1 cellular context compared by ENCODE assay signal in genomic region chr6:163170294-163170883, GRCh38.
TF ChIP-seq lines count a peak whose summit lies in the region.

No MANE protein-coding gene starts in this region.

TF ChIP-seq in GM23338, 12 proteins besides CTCF, POLR2A, EP300 and RAD21 (continued from another document):
- TF ChIP-seq, protein P1, sequence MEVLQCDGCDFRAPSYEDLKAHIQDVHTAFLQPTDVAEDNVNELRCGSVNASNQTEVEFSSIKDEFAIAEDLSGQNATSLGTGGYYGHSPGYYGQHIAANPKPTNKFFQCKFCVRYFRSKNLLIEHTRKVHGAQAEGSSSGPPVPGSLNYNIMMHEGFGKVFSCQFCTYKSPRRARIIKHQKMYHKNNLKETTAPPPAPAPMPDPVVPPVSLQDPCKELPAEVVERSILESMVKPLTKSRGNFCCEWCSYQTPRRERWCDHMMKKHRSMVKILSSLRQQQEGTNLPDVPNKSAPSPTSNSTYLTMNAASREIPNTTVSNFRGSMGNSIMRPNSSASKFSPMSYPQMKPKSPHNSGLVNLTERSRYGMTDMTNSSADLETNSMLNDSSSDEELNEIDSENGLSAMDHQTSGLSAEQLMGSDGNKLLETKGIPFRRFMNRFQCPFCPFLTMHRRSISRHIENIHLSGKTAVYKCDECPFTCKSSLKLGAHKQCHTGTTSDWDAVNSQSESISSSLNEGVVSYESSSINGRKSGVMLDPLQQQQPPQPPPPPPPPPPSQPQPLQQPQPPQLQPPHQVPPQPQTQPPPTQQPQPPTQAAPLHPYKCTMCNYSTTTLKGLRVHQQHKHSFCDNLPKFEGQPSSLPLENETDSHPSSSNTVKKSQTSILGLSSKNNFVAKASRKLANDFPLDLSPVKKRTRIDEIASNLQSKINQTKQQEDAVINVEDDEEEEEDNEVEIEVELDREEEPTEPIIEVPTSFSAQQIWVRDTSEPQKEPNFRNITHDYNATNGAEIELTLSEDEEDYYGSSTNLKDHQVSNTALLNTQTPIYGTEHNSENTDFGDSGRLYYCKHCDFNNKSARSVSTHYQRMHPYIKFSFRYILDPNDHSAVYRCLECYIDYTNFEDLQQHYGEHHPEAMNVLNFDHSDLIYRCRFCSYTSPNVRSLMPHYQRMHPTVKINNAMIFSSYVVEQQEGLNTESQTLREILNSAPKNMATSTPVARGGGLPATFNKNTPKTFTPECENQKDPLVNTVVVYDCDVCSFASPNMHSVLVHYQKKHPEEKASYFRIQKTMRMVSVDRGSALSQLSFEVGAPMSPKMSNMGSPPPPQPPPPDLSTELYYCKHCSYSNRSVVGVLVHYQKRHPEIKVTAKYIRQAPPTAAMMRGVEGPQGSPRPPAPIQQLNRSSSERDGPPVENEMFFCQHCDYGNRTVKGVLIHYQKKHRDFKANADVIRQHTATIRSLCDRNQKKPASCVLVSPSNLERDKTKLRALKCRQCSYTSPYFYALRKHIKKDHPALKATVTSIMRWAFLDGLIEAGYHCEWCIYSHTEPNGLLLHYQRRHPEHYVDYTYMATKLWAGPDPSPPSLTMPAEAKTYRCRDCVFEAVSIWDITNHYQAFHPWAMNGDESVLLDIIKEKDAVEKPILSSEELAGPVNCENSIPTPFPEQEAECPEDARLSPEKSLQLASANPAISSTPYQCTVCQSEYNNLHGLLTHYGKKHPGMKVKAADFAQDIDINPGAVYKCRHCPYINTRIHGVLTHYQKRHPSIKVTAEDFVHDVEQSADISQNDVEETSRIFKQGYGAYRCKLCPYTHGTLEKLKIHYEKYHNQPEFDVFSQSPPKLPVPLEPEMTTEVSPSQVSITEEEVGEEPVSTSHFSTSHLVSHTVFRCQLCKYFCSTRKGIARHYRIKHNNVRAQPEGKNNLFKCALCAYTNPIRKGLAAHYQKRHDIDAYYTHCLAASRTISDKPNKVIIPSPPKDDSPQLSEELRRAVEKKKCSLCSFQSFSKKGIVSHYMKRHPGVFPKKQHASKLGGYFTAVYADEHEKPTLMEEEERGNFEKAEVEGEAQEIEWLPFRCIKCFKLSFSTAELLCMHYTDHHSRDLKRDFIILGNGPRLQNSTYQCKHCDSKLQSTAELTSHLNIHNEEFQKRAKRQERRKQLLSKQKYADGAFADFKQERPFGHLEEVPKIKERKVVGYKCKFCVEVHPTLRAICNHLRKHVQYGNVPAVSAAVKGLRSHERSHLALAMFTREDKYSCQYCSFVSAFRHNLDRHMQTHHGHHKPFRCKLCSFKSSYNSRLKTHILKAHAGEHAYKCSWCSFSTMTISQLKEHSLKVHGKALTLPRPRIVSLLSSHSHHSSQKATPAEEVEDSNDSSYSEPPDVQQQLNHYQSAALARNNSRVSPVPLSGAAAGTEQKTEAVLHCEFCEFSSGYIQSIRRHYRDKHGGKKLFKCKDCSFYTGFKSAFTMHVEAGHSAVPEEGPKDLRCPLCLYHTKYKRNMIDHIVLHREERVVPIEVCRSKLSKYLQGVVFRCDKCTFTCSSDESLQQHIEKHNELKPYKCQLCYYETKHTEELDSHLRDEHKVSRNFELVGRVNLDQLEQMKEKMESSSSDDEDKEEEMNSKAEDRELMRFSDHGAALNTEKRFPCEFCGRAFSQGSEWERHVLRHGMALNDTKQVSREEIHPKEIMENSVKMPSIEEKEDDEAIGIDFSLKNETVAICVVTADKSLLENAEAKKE (CRISPR knock-in tag; IDR thresholded peaks at IDR 0.05): no peak
- no peak for TF ChIP-seq ZNF331 (CRISPR knock-in tag; IDR thresholded peaks at IDR 0.05; ENCODE audit: low read depth)
- no peak for TF ChIP-seq CREB1 (CRISPR knock-in tag; IDR thresholded peaks at IDR 0.05; ENCODE audit: low read depth)
- no peak for TF ChIP-seq EZH2phosphoT487 (IDR thresholded peaks at IDR 0.05; ENCODE audit: unreplicated experiment)
- no peak for TF ChIP-seq POLR2AphosphoS5 (IDR thresholded peaks at IDR 0.05; ENCODE audit: low read depth)
- TF ChIP-seq STAT1 (IDR thresholded peaks at IDR 0.05; ENCODE audit: unreplicated experiment): no peak
- TF ChIP-seq ZNF114 (CRISPR knock-in tag; IDR thresholded peaks at IDR 0.05): no peak
- no peak for TF ChIP-seq JUNB (IDR thresholded peaks at IDR 0.05; ENCODE audit: unreplicated experiment)
